ENCODE assay signal across 9 cellular contexts in the genomic region with DNA sequence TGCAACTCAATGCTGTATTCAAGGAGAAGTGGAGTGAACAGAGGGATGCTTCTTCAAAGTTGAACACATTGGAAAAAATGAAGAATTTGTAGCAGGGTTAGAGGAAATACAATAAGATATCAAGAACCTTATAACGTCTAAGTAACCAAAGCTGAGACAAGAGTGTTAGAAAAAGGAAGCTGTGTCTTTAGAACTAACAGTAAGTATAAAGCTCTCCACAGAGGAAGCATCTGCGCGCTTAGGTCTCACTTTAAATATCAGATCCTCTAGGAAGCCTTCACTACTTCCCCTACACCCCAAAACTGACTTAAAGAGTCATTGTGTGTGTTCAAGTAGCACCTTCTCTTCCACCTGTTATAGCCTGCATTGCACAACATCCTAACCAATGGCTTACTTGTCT.
A peak's percentile ranks its signal among the peaks of the same experiment; 100 is the strongest.
DNase-seq lines count a peak whose midpoint lies in the region; ATAC-seq lines count a peak whose summit lies in the region.
"Had no signal": no experiment of that assay in that cellular context is flagged by ENCODE, and none has a peak within 500 bp of the region (broad histone marks: within the 10 kb centered on the region; RNA-seq: fewer than 3 reads in every experiment).

No MANE protein-coding gene starts in this region.

- no peak overlapping the region for H3K9ac ChIP-seq in mucosa of rectum (ENCODE audit: low read depth in 1 of 2, low read length in 2 of 2)

- peak overlapping the region in 1 of 2 donors; percentile 43 for H3K4me3 ChIP-seq in mucosa of rectum (ENCODE audit: low read length in 2 of 2)

- peak; percentile 3 for ATAC-seq in GM18520 (IDR thresholded peaks at IDR 0.05; ENCODE audit: unreplicated experiment)
- ATAC-seq in HG02610 (IDR thresholded peaks at IDR 0.05; ENCODE audit: unreplicated experiment): peak; percentile 9

- no peaks in the 10 kb centered on the region for H3K4me1 ChIP-seq in mucosa of rectum (ENCODE audit: control insufficient read depth in 2 of 2, insufficient read depth in 2 of 2, low read length in 2 of 2)

- H3K36me3 ChIP-seq in mucosa of rectum (ENCODE audit: control insufficient read depth in 2 of 2, insufficient read depth in 2 of 2, low read length in 2 of 2): no peaks in the 10 kb centered on the region

- H3K9me3 ChIP-seq in mucosa of rectum (ENCODE audit: control insufficient read depth in 2 of 2, low read length in 2 of 2): no peaks in the 10 kb centered on the region

- peak; percentile 23 for DNase-seq in SKM-1 (lab: John Stamatoyannopoulos, UW; ENCODE audit: unreplicated experiment)
- DNase-seq in stimulated activated CD4-positive, alpha-beta T cell treated with anti-CD3 and anti-CD28 coated beads, Interleukin-4, amount 100 ng/mL, for 4 hours: no peak
- DNase-seq in DMS114 treated with DMSO at 0.1 percent for 48 hours (lab: John Stamatoyannopoulos, UW; ENCODE audit: unreplicated experiment): no peak
- DNase-seq in NCI-H82 treated with DMSO at 0.1 percent for 48 hours (lab: John Stamatoyannopoulos, UW; ENCODE audit: unreplicated experiment): no peak
- no peak for DNase-seq in HUDEP-2 (lab: John Stamatoyannopoulos, UW; ENCODE audit: unreplicated experiment in 76 of 76)

- H3K27me3 ChIP-seq in mucosa of rectum (ENCODE audit: control insufficient read depth in 2 of 2, insufficient read depth in 2 of 2, low read length in 2 of 2): no peaks in the 10 kb centered on the region

- peak overlapping the region; percentile 20 to 61 for H3K27ac ChIP-seq in mucosa of rectum (ENCODE audit: low read depth in 2 of 2, low read length in 2 of 2)
- H3K27ac ChIP-seq: epithelial cell of prostate had no signal
